Comparison of ENCODE assay signal across 9 cellular contexts in the genomic region with DNA sequence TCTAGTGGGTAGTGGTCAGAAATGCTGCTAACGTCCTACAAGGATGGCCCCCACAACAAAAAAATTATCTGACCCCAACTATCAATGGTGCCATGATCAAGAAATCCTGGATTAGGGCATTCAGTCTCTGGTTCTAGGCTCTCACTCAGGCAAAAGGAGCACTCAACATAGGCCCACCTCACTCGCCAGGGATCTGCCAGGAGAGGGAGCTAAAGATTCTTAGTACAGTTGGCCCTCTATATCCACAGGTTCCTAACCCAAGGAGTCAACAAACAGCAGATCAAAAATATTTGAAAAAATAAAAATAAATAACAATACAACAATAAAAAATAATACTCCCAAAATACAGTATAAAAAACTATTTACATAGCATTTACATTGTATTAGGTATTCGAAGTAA. TPM values are rescaled to one million over a fixed set of nuclear protein-coding genes. Genes with fewer than 3 reads are reported as not detected.
DNase-seq lines count a peak whose midpoint lies in the region; ATAC-seq, FAIRE-seq and TF ChIP-seq lines count a peak whose summit lies in the region.
"Had no signal": no experiment of that assay in that cellular context is flagged by ENCODE, and none has a peak within 500 bp of the region (broad histone marks: within the 10 kb centered on the region; RNA-seq: fewer than 3 reads in every experiment).

No MANE protein-coding gene starts in this region.

- DNase-seq in stimulated activated CD4-positive, alpha-beta T cell treated with anti-CD3 and anti-CD28 coated beads, Interleukin-15, amount 100 ng/mL, for 24 hours, result peak; percentile 22
- DNase-seq in stimulated activated CD4-positive, alpha-beta T cell treated with anti-CD3 and anti-CD28 coated beads, Interleukin-2, amount 100 ng/mL, for 48 hours, result no peak
- DNase-seq in NCI-H2107 treated with DMSO at 0.1 percent for 48 hours (lab: John Stamatoyannopoulos, UW; ENCODE audit: unreplicated experiment), result peak; percentile 54
- DNase-seq in K562 (ENCODE audit: extremely low read depth in 1 of 4, low spot score in 3 of 4), result peak in 3 of 4 experiments; percentile 29 to 63 (median 51)
- no peak for DNase-seq in CD8-positive, alpha-beta T cell
- DNase-seq in T-helper 9 cell, result no peak

- H3K4me1 Mint-ChIP-seq in nephron, result no peaks in the 10 kb centered on the region
- H3K4me1 Mint-ChIP-seq in CD8-positive, alpha-beta T cell (ENCODE audit: low read depth), result peaks cover 3% of the 10 kb centered on the region

- no peak overlapping the region for H2AFZ ChIP-seq in K562 (ENCODE audit: low read depth, low read length)

- TF ChIP-seq CTCF in K562 (IDR thresholded peaks at IDR 0.05 in 2 of 3, conservative IDR thresholded peaks at IDR 0.05 in 1 of 3; ENCODE audit: insufficient read depth in 2 of 3, low read depth in 1 of 3, low read length in 3 of 3) (peak; percentile 58 to 80 (median 70)), nephron (IDR thresholded peaks at IDR 0.05; ENCODE audit: unreplicated experiment in 3 of 3) (peak; percentile 18 to 25 (median 22))
- TF ChIP-seq CTCF in CD8-positive, alpha-beta T cell (IDR thresholded peaks at IDR 0.05), result no peak

- BruUV-seq in K562 (replicated peaks; lab: Mats Ljungman, UMichigan), result no TSS peak

- no peaks in the 10 kb centered on the region; a peak in 2 of 5 replicates for H3K27me3 ChIP-seq in K562 (ENCODE audit: control insufficient read depth in 2 of 2, insufficient read depth in 2 of 2, low read length in 2 of 2)
- no peaks in the 10 kb centered on the region for H3K27me3 ChIP-seq in CD8-positive, alpha-beta T cell (ENCODE audit: insufficient read depth, low read length)
- H3K27me3 ChIP-seq: body of pancreas had no signal

- no peaks in the 10 kb centered on the region for H3K9me3 ChIP-seq in K562 (replicated peaks; ENCODE audit: control insufficient read depth, insufficient read depth, low read depth, low read length)
- no peaks in the 10 kb centered on the region for H3K9me3 ChIP-seq in CD8-positive, alpha-beta T cell (ENCODE audit: low read length)
- H3K9me3 ChIP-seq: body of pancreas had no signal

- H3K27me3 Mint-ChIP-seq in nephron (ENCODE audit: low read depth), result no peaks in the 10 kb centered on the region
- no peaks in the 10 kb centered on the region for H3K27me3 Mint-ChIP-seq in CD8-positive, alpha-beta T cell (ENCODE audit: low read depth)

- no peaks in the 10 kb centered on the region for H3K36me3 ChIP-seq in K562 (ENCODE audit: control insufficient read depth, insufficient read depth, low read length)
- H3K36me3 ChIP-seq in CD8-positive, alpha-beta T cell (ENCODE audit: insufficient read depth, low read length), result no peaks in the 10 kb centered on the region

- no peak overlapping the region for H3K4me3 ChIP-seq in K562
- no peak overlapping the region for H3K4me3 ChIP-seq in CD8-positive, alpha-beta T cell (ENCODE audit: low read depth, low read length)
- H3K4me3 ChIP-seq: body of pancreas had no signal

- ATAC-seq in K562 (peak; percentile 93), GM19035 (IDR thresholded peaks at IDR 0.05; ENCODE audit: unreplicated experiment) (no peak)
- ATAC-seq in CD8-positive, alpha-beta T cell, result no peak
- ATAC-seq: body of pancreas had no signal

- POLR2A ChIA-PET in K562 (lab: Yijun Ruan, JAX), result interaction anchor here (0.6 to 1.0 kb wide), 4 partner anchors 8 to 87 kb away, joined by 3 to 4 read pairs (median 3); no protein-coding TSS in a partner anchor
- POLR2A ChIA-PET in CD8-positive, alpha-beta T cell (lab: Charles Lee), result no interaction called here

- peaks cover 0 to 2% of the 10 kb centered on the region in 2 experiments; a peak in 3 of 5 replicates for H3K4me1 ChIP-seq in K562 (replicated peaks in 1 of 2; ENCODE audit: control insufficient read depth in 2 of 2, insufficient read depth in 2 of 2, low read length in 2 of 2)
- H3K4me1 ChIP-seq in CD8-positive, alpha-beta T cell (ENCODE audit: insufficient read depth, low read length), result no peaks in the 10 kb centered on the region
- H3K4me1 ChIP-seq: body of pancreas had no signal

- peaks cover 3% of the 10 kb centered on the region for H3K36me3 Mint-ChIP-seq in nephron (ENCODE audit: low read depth)
- H3K36me3 Mint-ChIP-seq in CD8-positive, alpha-beta T cell, result peaks cover 5% of the 10 kb centered on the region

- FAIRE-seq in K562 (lab: Jason Lieb, UNC), result peak; percentile 65

- CTCF ChIA-PET in K562 (lab: Yijun Ruan, JAX; ENCODE audit: low intra/inter-chr PET ratio), result interaction anchor here (0.5 to 3.9 kb wide), 7 partner anchors 55 to 199 kb away, joined by 3 to 18 read pairs (median 4); no protein-coding TSS in a partner anchor
- CTCF ChIA-PET in CD8-positive, alpha-beta T cell (lab: Charles Lee), result interaction anchor here (0.7 to 11.4 kb wide), 9 partner anchors 9 to 510 kb away, joined by 3 to 257 read pairs (median 32); no protein-coding TSS in a partner anchor

- H3K79me2 ChIP-seq in K562 (ENCODE audit: control insufficient read depth, insufficient read depth, low read length), result no peaks in the 10 kb centered on the region

- no peak overlapping the region for H3K27ac ChIP-seq in K562 (ENCODE audit: extremely low read depth, low read depth, low read length)
- H3K27ac ChIP-seq in CD8-positive, alpha-beta T cell (ENCODE audit: low read depth, low read length), result no peak overlapping the region
- H3K27ac ChIP-seq: body of pancreas had no signal

- no peaks in the 10 kb centered on the region for H3K9me1 ChIP-seq in K562 (ENCODE audit: control insufficient read depth, insufficient read depth, low read length)

- no peak for TF ChIP-seq POLR2A in K562 (conservative IDR thresholded peaks at IDR 0.05)

- H3K27ac Mint-ChIP-seq in nephron, result no peak overlapping the region
- no peak overlapping the region for H3K27ac Mint-ChIP-seq in CD8-positive, alpha-beta T cell

- H4K20me1 ChIP-seq in K562 (replicated peaks; ENCODE audit: control insufficient read depth, insufficient read depth, low read length), result no peaks in the 10 kb centered on the region

- no peak for TF ChIP-seq EP300 in K562 (IDR thresholded peaks at IDR 0.05; ENCODE audit: low read length)

- no peaks in the 10 kb centered on the region for H3K9me3 Mint-ChIP-seq in nephron
- H3K9me3 Mint-ChIP-seq in CD8-positive, alpha-beta T cell, result no peaks in the 10 kb centered on the region

- H3K4me2 ChIP-seq in K562 (ENCODE audit: insufficient read depth, low read length), result no peak overlapping the region

- no peak overlapping the region for H3K4me3 Mint-ChIP-seq in nephron
- H3K4me3 Mint-ChIP-seq in CD8-positive, alpha-beta T cell, result no peak overlapping the region

- peak; percentile 56 to 71 for TF ChIP-seq RAD21 in K562 (CRISPR knock-in tag; conservative IDR thresholded peaks at IDR 0.05 in 1 of 2, IDR thresholded peaks at IDR 0.05 in 1 of 2)

- WGBS in K562 (ENCODE audit: insufficient coverage, low coverage, missing lambda C conversion rate), result 4% methylated on average over 3 of the region's 3 CpGs

- in situ Hi-C loops in K562 (cut with MboI), result no loop called here

- no peak overlapping the region for H3K9ac ChIP-seq in K562 (ENCODE audit: insufficient read depth in 1 of 2, low read depth in 2 of 2, low read length in 2 of 2)

- intact Hi-C loops in K562 (cut with micrococcal nuclease), result loop anchor here (2.0 to 10.0 kb wide), 4 partner anchors 68 to 508 kb away; partner anchors contain the start of gene STAMBP
- intact Hi-C loops in CD8-positive, alpha-beta T cell (cut with DNase I, micrococcal nuclease), result no loop called here

TF ChIP-seq in K562, 482 proteins besides CTCF, POLR2A, EP300 and RAD21 (continues in another document):
- TF ChIP-seq ZNF778 (CRISPR knock-in tag; IDR thresholded peaks at IDR 0.05), result no peak
- no peak for TF ChIP-seq CXXC5 (CRISPR knock-in tag; IDR thresholded peaks at IDR 0.05)
- TF ChIP-seq HCFC1 (IDR thresholded peaks at IDR 0.05; ENCODE audit: low read depth, low read length), result no peak

RNA-seq across cellular contexts. Expression of gene SLC4A5, which starts 10.0 kb away (rescaled TPM):
- total RNA-seq in K562 (2011; cell fraction: chromatin; rRNA removed; ENCODE audit: low replicate concordance), result 0.12 TPM in 1 of 2 replicates, not detected in the other
- not detected in 2 replicates for total RNA-seq in K562 (2011; cell fraction: nucleolus; rRNA removed)
- not detected in 2 replicates for total RNA-seq in K562 (2011; cell fraction: nucleoplasm; rRNA removed)
- 0.05 TPM in 1 of 2 replicates, not detected in the other for total RNA-seq in K562 (2014; rRNA removed)
- 0.03 TPM in 1 of 2 replicates, not detected in the other for total RNA-seq in K562 (2014; rRNA removed; fragmentation: Illumina TruSeq; extraction: Trizol)
- total RNA-seq in K562 (2015; rRNA removed; fragmentation: Illumina TruSeq; extraction: Trizol), result 0.34 and 0.69 TPM in 2 replicates
- total RNA-seq in K562 (2021), result 0.42 TPM in 1 of 2 replicates, not detected in the other
- polyA plus RNA-seq in K562 (2011; rRNA removed), result 0.03 and 0.05 TPM in 2 replicates
- 0.12 TPM in 1 of 2 replicates, not detected in the other for polyA plus RNA-seq in K562 (2011; cell fraction: cytosol; rRNA removed)
- 0.10 and 0.57 TPM in 2 replicates for polyA plus RNA-seq in K562 (2011; cell fraction: nucleus; rRNA removed)
- 0.21 and 0.96 TPM in 2 replicates for polyA plus RNA-seq in K562 (2012)
- polyA plus RNA-seq in K562 (2014; fragmentation: Illumina TruSeq; extraction: Trizol), result 0.03 and 0.16 TPM in 2 replicates
- under 1 TPM; 0.10 to 0.13 TPM for polyA plus RNA-seq in K562 (2014; fragmentation: Nextera tagmentation; extraction: Ambion mirVana)
- polyA plus RNA-seq in K562 (2014; rRNA removed), result 0.13 and 0.77 TPM in 2 replicates
- not detected in 2 replicates for polyA minus RNA-seq in K562 (2011; rRNA and poly(A)+ RNA removed)
- polyA minus RNA-seq in K562 (2011; cell fraction: cytosol; rRNA and poly(A)+ RNA removed), result not detected in 2 replicates
- not detected in 2 replicates for polyA minus RNA-seq in K562 (2011; cell fraction: nucleus; rRNA and poly(A)+ RNA removed)
- 1 to 10 TPM; 5.7 to 8.0 TPM for total RNA-seq in CD8-positive, alpha-beta T cell

RNA-seq across cellular contexts. Expression of gene DCTN1, which starts 46.9 kb away (rescaled TPM):
- total RNA-seq in K562 (2011; cell fraction: chromatin; rRNA removed; ENCODE audit: low replicate concordance), result 88.3 and 100 TPM in 2 replicates
- 42.1 and 52.2 TPM in 2 replicates for total RNA-seq in K562 (2011; cell fraction: nucleolus; rRNA removed)
- 63.2 and 85.9 TPM in 2 replicates for total RNA-seq in K562 (2011; cell fraction: nucleoplasm; rRNA removed)
- total RNA-seq in K562 (2014; rRNA removed) (49.7 and 54.8 TPM in 2 replicates), K562 (2014; rRNA removed; fragmentation: Illumina TruSeq; extraction: Trizol) (23.4 and 27.5 TPM in 2 replicates), K562 (2015; rRNA removed; fragmentation: Illumina TruSeq; extraction: Trizol) (52.5 and 53.3 TPM in 2 replicates), K562 (2021) (61.0 and 71.7 TPM in 2 replicates)
- polyA plus RNA-seq in K562 (2011; rRNA removed) (30.0 and 39.8 TPM in 2 replicates), K562 (2014; fragmentation: Illumina TruSeq; extraction: Trizol) (51.8 and 58.0 TPM in 2 replicates), K562 (2014; fragmentation: Nextera tagmentation; extraction: Ambion mirVana) (10 to 100 TPM; 23.9 to 28.6 TPM), K562 (2014; rRNA removed) (37.2 and 45.0 TPM in 2 replicates)
- polyA plus RNA-seq in K562 (2011; cell fraction: cytosol; rRNA removed), result 33.7 and 78.9 TPM in 2 replicates
- polyA plus RNA-seq in K562 (2011; cell fraction: nucleus; rRNA removed), result 57.2 and 111 TPM in 2 replicates
- polyA plus RNA-seq in K562 (2012), result 62.1 and 62.5 TPM in 2 replicates
- 33.3 and 75.5 TPM in 2 replicates for polyA minus RNA-seq in K562 (2011; rRNA and poly(A)+ RNA removed)
- polyA minus RNA-seq in K562 (2011; cell fraction: cytosol; rRNA and poly(A)+ RNA removed), result 41.6 and 65.3 TPM in 2 replicates
- 26.1 and 26.7 TPM in 2 replicates for polyA minus RNA-seq in K562 (2011; cell fraction: nucleus; rRNA and poly(A)+ RNA removed)
- total RNA-seq in CD8-positive, alpha-beta T cell, result 10 to 100 TPM; 46.1 to 53.7 TPM

Comparison
In these comparisons a context has a peak if more than half of its experiments do, and no peak if none do; other contexts are left out.
1. DNase-seq: peak in stimulated activated CD4-positive, alpha-beta T cell treated with anti-CD3 and anti-CD28 coated beads, Interleukin-15, amount 100 ng/mL, for 24 hours (single experiment), NCI-H2107 treated with DMSO at 0.1 percent for 48 hours (single experiment) and K562 (3 of 4); none in stimulated activated CD4-positive, alpha-beta T cell treated with anti-CD3 and anti-CD28 coated beads, Interleukin-2, amount 100 ng/mL, for 48 hours (0 of 2), CD8-positive, alpha-beta T cell (0 of 7) and T-helper 9 cell (single experiment).